15 cellular contexts compared by ENCODE assay signal in the genomic region with DNA sequence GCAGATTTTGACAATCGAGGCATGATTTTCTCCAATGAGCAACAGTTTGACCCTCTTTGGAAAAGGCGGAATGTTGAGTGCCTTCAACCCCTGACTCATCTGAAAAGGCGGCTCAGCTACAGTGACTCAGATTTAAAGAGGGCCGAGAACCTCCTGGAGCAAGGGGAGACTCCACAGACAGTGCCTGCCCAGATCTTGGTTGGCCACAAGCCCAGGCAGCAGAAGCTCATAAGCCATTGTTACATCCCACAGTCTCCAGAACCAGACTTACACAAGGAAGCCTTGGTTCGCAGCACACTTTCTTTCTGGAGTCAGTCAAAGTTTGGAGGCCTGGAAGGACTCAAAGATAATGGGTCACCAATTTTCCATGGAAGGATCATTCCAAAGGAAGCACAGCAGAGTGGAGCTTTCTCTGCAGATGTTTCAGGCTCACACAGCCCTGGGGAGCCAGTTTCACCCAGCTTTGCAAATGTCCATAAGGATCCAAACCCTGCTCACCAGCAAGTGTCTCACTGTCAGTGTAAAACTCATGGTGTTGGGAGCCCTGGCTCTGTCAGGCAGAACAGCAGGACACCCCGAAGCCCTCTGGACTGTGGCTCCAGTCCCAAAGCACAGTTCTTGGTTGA. TPM values are rescaled to one million over a fixed set of nuclear protein-coding genes. Genes with fewer than 3 reads are reported as not detected.
A peak's percentile ranks its signal among the peaks of the same experiment; 100 is the strongest.
DNase-seq lines count a peak whose midpoint lies in the region; ATAC-seq and TF ChIP-seq lines count a peak whose summit lies in the region.
"Had no signal": no experiment of that assay in that cellular context is flagged by ENCODE, and none has a peak within 500 bp of the region (broad histone marks: within the 10 kb centered on the region; RNA-seq: fewer than 3 reads in every experiment).

No MANE protein-coding gene starts in this region.

- H3K4me1 ChIP-seq in RWPE2 (ENCODE audit: insufficient read depth, poor library complexity, severe bottlenecking) (peaks cover 43% of the 10 kb centered on the region), esophagus muscularis mucosa (no peaks in the 10 kb centered on the region)
- H3K4me1 ChIP-seq: gastrocnemius medialis, parathyroid adenoma had no signal

- TF ChIP-seq POLR2A in esophagus muscularis mucosa (IDR thresholded peaks at IDR 0.05; ENCODE audit: low read depth) = no peak

- 69% methylated on average over 4 of the region's 6 CpGs for WGBS in esophagus muscularis mucosa

- no peak for TF ChIP-seq EP300 in esophagus muscularis mucosa (IDR thresholded peaks at IDR 0.05)

- no peak for TF ChIP-seq CTCF in RWPE2 (IDR thresholded peaks at IDR 0.05; ENCODE audit: poor library complexity, severe bottlenecking)
- TF ChIP-seq CTCF in esophagus muscularis mucosa (IDR thresholded peaks at IDR 0.05) = no peak

- no peaks in the 10 kb centered on the region for H3K9me3 ChIP-seq in RWPE2 (ENCODE audit: severe bottlenecking)
- H3K9me3 ChIP-seq in esophagus muscularis mucosa = no peaks in the 10 kb centered on the region
- H3K9me3 ChIP-seq: gastrocnemius medialis, thoracic aorta had no signal

- peaks cover 10% of the 10 kb centered on the region; the same call in 1 of the 2 replicates for H3K36me3 ChIP-seq in RWPE2 (ENCODE audit: low read depth)
- H3K36me3 ChIP-seq in esophagus muscularis mucosa = peaks cover 3 to 38% (median 23%) of the 10 kb centered on the region in 4 donors

- H3K4me3 ChIP-seq in RWPE2 (ENCODE audit: severe bottlenecking) (no peak overlapping the region), esophagus muscularis mucosa (no peak overlapping the region)
- H3K4me3 ChIP-seq: gastrocnemius medialis, thoracic aorta had no signal

- peak overlapping the region; percentile 71 for H3K27ac ChIP-seq in RWPE2 (ENCODE audit: poor library complexity, severe bottlenecking)
- no peak overlapping the region for H3K27ac ChIP-seq in esophagus muscularis mucosa (replicated peaks in 1 of 4)
- H3K27ac ChIP-seq: gastrocnemius medialis, parathyroid adenoma, thoracic aorta had no signal

- peak; percentile 90 for DNase-seq in GM03348 (ENCODE audit: low spot score)
- peak; percentile 86 for DNase-seq in RWPE2 (ENCODE audit: low spot score)
- peak; percentile 60 for DNase-seq in esophagus muscularis mucosa (ENCODE audit: extremely low spot score)
- peak; percentile 77 for DNase-seq in renal cortical epithelial cell (ENCODE audit: low read depth)
- DNase-seq in NCI-H1436 (lab: John Stamatoyannopoulos, UW) = no peak
- no peak for DNase-seq in stimulated activated CD4-positive, alpha-beta T cell treated with anti-CD3 and anti-CD28 coated beads, Interleukin-4, amount 100 ng/mL, for 4 hours
- DNase-seq: gastrocnemius medialis, KBM-7, NCI-H2171 treated with DMSO at 0.1 percent for 48 hours had no signal

- no peaks in the 10 kb centered on the region for H3K27me3 ChIP-seq in RWPE2 (ENCODE audit: insufficient read depth, poor library complexity, severe bottlenecking)
- H3K27me3 ChIP-seq in esophagus muscularis mucosa = no peaks in the 10 kb centered on the region
- H3K27me3 ChIP-seq: gastrocnemius medialis had no signal

- intact Hi-C loops in esophagus muscularis mucosa (cut with DNase I) = no loop called here

- ATAC-seq in RWPE2 (ENCODE audit: low read depth) (peak; percentile 96), GM19023 (IDR thresholded peaks at IDR 0.05; ENCODE audit: unreplicated experiment) (no peak), HG03565 (IDR thresholded peaks at IDR 0.05; ENCODE audit: unreplicated experiment) (no peak)
- ATAC-seq: gastrocnemius medialis, left lobe of liver, Panc1 had no signal

RNA-seq across cellular contexts. Expression of gene PTPDC1, which starts 13.6 kb away (rescaled TPM):
- total RNA-seq in esophagus muscularis mucosa = 10 to 100 TPM; 15.4 to 21.6 (median 17.8) TPM
- 5.6 and 12.5 TPM in 2 replicates for total RNA-seq in renal cortical epithelial cell

Comparison
In these comparisons a context has a peak if more than half of its experiments do, and no peak if none do; other contexts are left out.
1. DNase-seq: peak in GM03348 (single experiment), RWPE2 (single experiment), esophagus muscularis mucosa (single experiment) and renal cortical epithelial cell (single experiment); none in NCI-H1436 (single experiment) and stimulated activated CD4-positive, alpha-beta T cell treated with anti-CD3 and anti-CD28 coated beads, Interleukin-4, amount 100 ng/mL, for 4 hours (0 of 2).